Comparison of ENCODE assay signal across 8 cellular contexts in the genomic region with DNA sequence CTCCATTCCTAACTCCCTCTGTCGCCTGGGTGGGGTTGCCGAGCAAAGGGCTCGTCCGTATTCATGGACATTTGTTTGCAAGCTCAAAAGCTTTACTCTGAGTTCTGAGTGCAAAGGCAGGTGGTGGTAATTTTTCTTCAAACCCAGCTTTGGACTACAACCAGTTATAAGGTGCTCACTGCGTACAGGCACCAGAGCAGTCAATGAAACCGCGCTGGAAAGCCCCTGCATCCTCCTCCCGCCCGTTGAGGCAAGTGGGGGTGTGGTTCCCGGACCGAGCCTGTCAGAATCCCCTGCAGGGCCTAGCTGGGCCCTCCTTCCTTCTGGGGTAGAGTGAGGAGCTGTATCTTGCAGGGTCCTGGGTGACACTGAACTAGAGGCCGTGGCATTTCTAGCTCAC. TPM values are rescaled to one million over a fixed set of nuclear protein-coding genes. Genes with fewer than 3 reads are reported as not detected.
DNase-seq lines count a peak whose midpoint lies in the region; ATAC-seq, FAIRE-seq and TF ChIP-seq lines count a peak whose summit lies in the region.

No MANE protein-coding gene starts in this region.

- no peaks in the 10 kb centered on the region for H3K27me3 ChIP-seq in adipocyte (replicated peaks; ENCODE audit: control insufficient read depth, insufficient read depth, low read length)

- H3K36me3 ChIP-seq in adipocyte (ENCODE audit: control insufficient read depth, insufficient read depth, low read length, severe bottlenecking) = no peaks in the 10 kb centered on the region

- peak overlapping the region; percentile 66 for H3K9ac ChIP-seq in adipocyte (ENCODE audit: low read length)

- peak overlapping the region; percentile 11 for H3K4me3 ChIP-seq in Jurkat, Clone E6-1 (ENCODE audit: low read length)
- H3K4me3 ChIP-seq in adipocyte (ENCODE audit: low read length) (peak overlapping the region; percentile 71), foreskin fibroblast (ENCODE audit: low read depth in 1 of 2, low read length in 2 of 2) (no peak overlapping the region)

- peaks cover 23% of the 10 kb centered on the region for H3K27me3 Mint-ChIP-seq in stimulated activated naive CD8-positive, alpha-beta T cell treated with anti-CD3 and anti-CD28 coated beads, Interleukin-15, Interleukin-2, amounts not matched to agents 100 ng/mL and 50 ng/mL, for 24 hours

- H3K4me1 Mint-ChIP-seq in stimulated activated naive CD8-positive, alpha-beta T cell treated with anti-CD3 and anti-CD28 coated beads, Interleukin-15, Interleukin-2, amounts not matched to agents 100 ng/mL and 50 ng/mL, for 24 hours (ENCODE audit: low read depth) = peaks cover 32% of the 10 kb centered on the region

- peaks cover 8% of the 10 kb centered on the region for H3K4me1 ChIP-seq in adipocyte (ENCODE audit: control insufficient read depth, insufficient read depth, low read length)

- no peak for DNase-seq in stimulated activated naive CD8-positive, alpha-beta T cell treated with anti-CD3 and anti-CD28 coated beads, Interleukin-15, Interleukin-2, amounts not matched to agents 100 U/mL and 50 U/mL, for 24 hours
- DNase-seq in Jurkat, Clone E6-1 (ENCODE audit: low read depth, low spot score) = no peak
- DNase-seq in adipocyte (ENCODE audit: low read depth) (no peak), NCI-H345 (lab: John Stamatoyannopoulos, UW) (no peak), foreskin fibroblast (no peak), urothelium cell line (ENCODE audit: low spot score) (no peak)

- no peak for ATAC-seq in stimulated activated naive CD8-positive, alpha-beta T cell treated with anti-CD3 and anti-CD28 coated beads, Interleukin-15, Interleukin-2, amounts not matched to agents 100 U/mL and 50 U/mL, for 24 hours
- ATAC-seq in HG03196 (IDR thresholded peaks at IDR 0.05; ENCODE audit: unreplicated experiment) = no peak

- FAIRE-seq in urothelium cell line (lab: Jason Lieb, UNC) = no peak

- no peaks in the 10 kb centered on the region for H3K9me3 ChIP-seq in adipocyte (ENCODE audit: control insufficient read depth, low read length)

- no peak for TF ChIP-seq CTCF in foreskin fibroblast (IDR thresholded peaks at IDR 0.05; ENCODE audit: low read depth, low read length)

- H3K4me3 Mint-ChIP-seq in stimulated activated naive CD8-positive, alpha-beta T cell treated with anti-CD3 and anti-CD28 coated beads, Interleukin-15, Interleukin-2, amounts not matched to agents 100 ng/mL and 50 ng/mL, for 24 hours = peak overlapping the region; percentile 21

- no peak overlapping the region for H3K27ac Mint-ChIP-seq in stimulated activated naive CD8-positive, alpha-beta T cell treated with anti-CD3 and anti-CD28 coated beads, Interleukin-15, Interleukin-2, amounts not matched to agents 100 ng/mL and 50 ng/mL, for 24 hours

- peaks cover 8% of the 10 kb centered on the region for H3K36me3 Mint-ChIP-seq in stimulated activated naive CD8-positive, alpha-beta T cell treated with anti-CD3 and anti-CD28 coated beads, Interleukin-15, Interleukin-2, amounts not matched to agents 100 ng/mL and 50 ng/mL, for 24 hours (ENCODE audit: low read depth)

- no peaks in the 10 kb centered on the region for H3K9me3 Mint-ChIP-seq in stimulated activated naive CD8-positive, alpha-beta T cell treated with anti-CD3 and anti-CD28 coated beads, Interleukin-15, Interleukin-2, amounts not matched to agents 100 ng/mL and 50 ng/mL, for 24 hours

RNA-seq across cellular contexts. Expression of gene AMZ1, which starts 22.3 kb away (rescaled TPM):
- 0.37 TPM for polyA plus RNA-seq in Jurkat, Clone E6-1 (2012; ENCODE audit: insufficient read depth, insufficient read length)

Comparison
In these comparisons a context has a peak if more than half of its experiments do, and no peak if none do; other contexts are left out.
1. H3K4me3 ChIP-seq: peak in Jurkat, Clone E6-1 (single experiment) and adipocyte (single experiment); none in foreskin fibroblast (0 of 2).